In genomic region chr15:39801641-39802309, GRCh38 we compare ENCODE assay signal across 9 cellular contexts. TPM values are rescaled to one million over a fixed set of nuclear protein-coding genes. Genes with fewer than 3 reads are reported as not detected.
DNase-seq lines count a peak whose midpoint lies in the region; ATAC-seq and TF ChIP-seq lines count a peak whose summit lies in the region.
"Had no signal": no experiment of that assay in that cellular context is flagged by ENCODE, and none has a peak within 500 bp of the region (broad histone marks: within the 10 kb centered on the region; RNA-seq: fewer than 3 reads in every experiment).

No MANE protein-coding gene starts in this region.

- no peaks in the 10 kb centered on the region for H3K36me3 Mint-ChIP-seq in endothelial cell (ENCODE audit: low read depth, unreplicated experiment)

- intact Hi-C loops in stomach (cut with DNase I; ENCODE audit: low total_unique reads) = no loop called here

- TF ChIP-seq POLR2A in stomach (IDR thresholded peaks at IDR 0.05) (no peak), suprapubic skin (IDR thresholded peaks at IDR 0.05) (no peak)

- TF ChIP-seq CTCF in endothelial cell (IDR thresholded peaks at IDR 0.05; ENCODE audit: unreplicated experiment) = peak; percentile 66
- TF ChIP-seq CTCF in stomach (IDR thresholded peaks at IDR 0.05) = peak in 5 of 7 experiments; percentile 24 to 45 (median 40)
- TF ChIP-seq CTCF in suprapubic skin (IDR thresholded peaks at IDR 0.05) = peak in 1 of 2 donors; percentile 21

- H3K27ac ChIP-seq in stomach = no peak overlapping the region
- H3K27ac ChIP-seq in suprapubic skin = no peak overlapping the region
- H3K27ac ChIP-seq: BLaER1 had no signal

- H3K27me3 Mint-ChIP-seq in endothelial cell (ENCODE audit: unreplicated experiment) = peaks cover 4% of the 10 kb centered on the region

- no peaks in the 10 kb centered on the region for H3K4me1 ChIP-seq in stomach
- H3K4me1 ChIP-seq in suprapubic skin = no peaks in the 10 kb centered on the region
- H3K4me1 ChIP-seq: BLaER1 had no signal

- H3K27me3 ChIP-seq in stomach = no peaks in the 10 kb centered on the region
- no peaks in the 10 kb centered on the region for H3K27me3 ChIP-seq in suprapubic skin
- H3K27me3 ChIP-seq: BLaER1 had no signal

- H3K9me3 Mint-ChIP-seq in endothelial cell (ENCODE audit: unreplicated experiment) = no peaks in the 10 kb centered on the region

- H3K36me3 ChIP-seq in stomach (peaks cover 0 to 6% (median 0%) of the 10 kb centered on the region in 4 donors), suprapubic skin (no peaks in the 10 kb centered on the region)

- peaks cover 5% of the 10 kb centered on the region for H3K4me1 Mint-ChIP-seq in endothelial cell (ENCODE audit: unreplicated experiment)

- no peak overlapping the region for H3K27ac Mint-ChIP-seq in endothelial cell (ENCODE audit: unreplicated experiment)

- peak; percentile 12 for DNase-seq in NCI-H1092 treated with DMSO at 0.1 percent for 48 hours (lab: John Stamatoyannopoulos, UW)
- no peak for DNase-seq in NCI-H1092 (lab: John Stamatoyannopoulos, UW)
- DNase-seq in NCI-H510A treated with DMSO at 0.1 percent for 48 hours (lab: John Stamatoyannopoulos, UW) = peak; percentile 18
- DNase-seq in endothelial cell (ENCODE audit: low spot score) = peak; percentile 46
- peak; percentile 50 for DNase-seq in stomach
- DNase-seq in GF-D8 (lab: John Stamatoyannopoulos, UW) = no peak
- no peak for DNase-seq in suprapubic skin (ENCODE audit: low spot score in 2 of 2)

- peak; percentile 59 for ATAC-seq in GM21390 (IDR thresholded peaks at IDR 0.05; ENCODE audit: unreplicated experiment)

- TF ChIP-seq EP300 in stomach (IDR thresholded peaks at IDR 0.05) = no peak
- no peak for TF ChIP-seq EP300 in suprapubic skin (IDR thresholded peaks at IDR 0.05)

- WGBS in stomach, 5 donors = 75 to 93% (median 83%) methylated on average over 16 to 19 of the region's 19 CpGs
- WGBS in suprapubic skin = 89% methylated on average over 19 of the region's 19 CpGs

- no peaks in the 10 kb centered on the region for H3K9me3 ChIP-seq in stomach
- H3K9me3 ChIP-seq in suprapubic skin = no peaks in the 10 kb centered on the region
- H3K9me3 ChIP-seq: BLaER1 had no signal

- no peak overlapping the region for H3K4me3 ChIP-seq in stomach
- H3K4me3 ChIP-seq in suprapubic skin = no peak overlapping the region
- H3K4me3 ChIP-seq: BLaER1 had no signal

- H3K4me3 Mint-ChIP-seq in endothelial cell (ENCODE audit: unreplicated experiment) = no peak overlapping the region

RNA-seq across cellular contexts. Expression of gene FSIP1, which starts 19.1 kb away (rescaled TPM):
- total RNA-seq in endothelial cell (ENCODE audit: unreplicated experiment) (0.41 TPM), stomach (100 to 1,000 TPM in 1 of 5 donors, 1 to 10 TPM in 2, under 1 TPM in 2; 0.43 to 141 (median 1.1) TPM), suprapubic skin (under 1 TPM in 2 of 4 donors, not detected in 2; 0.21 to 0.24 TPM)
- under 1 TPM; 0.08 to 0.44 (median 0.31) TPM for polyA plus RNA-seq in stomach

Comparison
In these comparisons a context has a peak if more than half of its experiments do, and no peak if none do; other contexts are left out.
1. DNase-seq: peak in NCI-H1092 treated with DMSO at 0.1 percent for 48 hours (single experiment), NCI-H510A treated with DMSO at 0.1 percent for 48 hours (single experiment), endothelial cell (single experiment) and stomach (single experiment); none in NCI-H1092 (single experiment), GF-D8 (single experiment) and suprapubic skin (0 of 2).